14 cellular contexts compared by ENCODE assay signal in genomic region chr3:8606666-8607065, GRCh38. TPM values are rescaled to one million over a fixed set of nuclear protein-coding genes. Genes with fewer than 3 reads are reported as not detected.
A peak's percentile ranks its signal among the peaks of the same experiment; 100 is the strongest.
DNase-seq lines count a peak whose midpoint lies in the region; ATAC-seq, FAIRE-seq and TF ChIP-seq lines count a peak whose summit lies in the region.
"Had no signal": no experiment of that assay in that cellular context is flagged by ENCODE, and none has a peak within 500 bp of the region (broad histone marks: within the 10 kb centered on the region; RNA-seq: fewer than 3 reads in every experiment).

No MANE protein-coding gene starts in this region.

- peak overlapping the region; percentile 11; the same call in 1 of the 2 replicates for H3K9ac ChIP-seq in GM23248

- no peak for TF ChIP-seq CTCF in choroid plexus epithelial cell (conservative IDR thresholded peaks at IDR 0.05; ENCODE audit: low read depth, low read length)

- H3K27me3 ChIP-seq in GM23248 (replicated peaks; ENCODE audit: insufficient read depth), result no peaks in the 10 kb centered on the region
- H3K27me3 ChIP-seq: BLaER1 treated with 17β-estradiol and CSF1 and Interleukin-3, amounts not matched to agents 10 nM and 100 nM had no signal

- whole genome bisulfite sequencing in GM23248 (ENCODE audit: low coverage in 1 of 2, low lambda C conversion rate in 2 of 2, missing lambda C conversion rate in 2 of 2), 2 experiments, result 28 to 35% methylated on average over 5 of the region's 5 CpGs
- WGBS in mesodermal cell (ENCODE audit: insufficient coverage in 2 of 2), 2 experiments, result 47 to 76% methylated on average over 2 to 4 of the region's 5 CpGs

- no peaks in the 10 kb centered on the region for H3K79me2 ChIP-seq in GM23248 (ENCODE audit: insufficient read depth)

- no peak for ATAC-seq in HG02885 (IDR thresholded peaks at IDR 0.05; ENCODE audit: poor library complexity, unreplicated experiment)

- in situ Hi-C loops in GM23248 (cut with MboI), result loop anchor here (5.0 kb wide), 1 partner anchor 164 kb away; no protein-coding TSS in a partner anchor

- H3F3A ChIP-seq in GM23248 (ENCODE audit: insufficient read depth), result no peaks in the 10 kb centered on the region

- H4K20me1 ChIP-seq in GM23248 (ENCODE audit: insufficient read depth), result no peaks in the 10 kb centered on the region
- H4K20me1 ChIP-seq: BLaER1 treated with 17β-estradiol and CSF1 and Interleukin-3, amounts not matched to agents 10 nM and 100 nM had no signal

- peak overlapping the region; percentile 19 for H3K4me2 ChIP-seq in GM23248 (ENCODE audit: unreplicated experiment)
- H3K4me2 ChIP-seq: BLaER1 treated with 17β-estradiol and CSF1 and Interleukin-3, amounts not matched to agents 10 nM and 100 nM had no signal

- no peaks in the 10 kb centered on the region for H3K9me2 ChIP-seq in GM23248 (ENCODE audit: insufficient read depth)

- H3K27ac ChIP-seq in GM23248, result no peak overlapping the region
- H3K27ac ChIP-seq in mesodermal cell (ENCODE audit: low read depth, low read length, severe bottlenecking), result peak overlapping the region; percentile 94
- H3K27ac ChIP-seq: BLaER1 treated with 17β-estradiol and CSF1 and Interleukin-3, amounts not matched to agents 10 nM and 100 nM; SK-N-MC had no signal

- DNase-seq in GM23248, result peak; percentile 47
- DNase-seq in choroid plexus epithelial cell (ENCODE audit: low read depth), result peak; percentile 27
- peak; percentile 53 for DNase-seq in retina
- no peak for DNase-seq in medulla oblongata (ENCODE audit: extremely low spot score)
- no peak for DNase-seq in RCC 7860 (ENCODE audit: low spot score)
- DNase-seq in NCI-H524 treated with DMSO at 0.1 percent for 48 hours (lab: John Stamatoyannopoulos, UW), result no peak
- DNase-seq: NCI-H146, NCI-H2227 treated with DMSO at 0.1 percent for 48 hours, NCI-H526 treated with DMSO at 0.1 percent for 48 hours had no signal

- peaks cover 17% of the 10 kb centered on the region for H3K4me1 ChIP-seq in GM23248 (ENCODE audit: insufficient read depth)
- peaks cover 20% of the 10 kb centered on the region for H3K4me1 ChIP-seq in mesodermal cell (ENCODE audit: control insufficient read depth, insufficient read depth, low read length, poor library complexity, severe bottlenecking)
- H3K4me1 ChIP-seq: HAP-1 had no signal

- H3K36me3 ChIP-seq in GM23248 (ENCODE audit: low read depth) (no peaks in the 10 kb centered on the region), mesodermal cell (ENCODE audit: control insufficient read depth, insufficient read depth, low read length) (no peaks in the 10 kb centered on the region)
- H3K36me3 ChIP-seq: BLaER1 treated with 17β-estradiol and CSF1 and Interleukin-3, amounts not matched to agents 10 nM and 100 nM; HAP-1 had no signal

- H2AFZ ChIP-seq in GM23248, result peak overlapping the region; percentile 7; the same call in 1 of the 2 replicates

- H3K9me3 ChIP-seq in GM23248 (ENCODE audit: low read depth) (no peaks in the 10 kb centered on the region), mesodermal cell (ENCODE audit: control insufficient read depth, low read length) (no peaks in the 10 kb centered on the region)
- H3K9me3 ChIP-seq: HAP-1 had no signal

- no peak overlapping the region for H3K4me3 ChIP-seq in GM23248
- H3K4me3 ChIP-seq in choroid plexus epithelial cell (ENCODE audit: low read depth, low read length), result no peak overlapping the region
- H3K4me3 ChIP-seq in mesodermal cell (ENCODE audit: extremely low read depth, insufficient read depth, low read length, poor library complexity, severe bottlenecking), result no peak overlapping the region
- H3K4me3 ChIP-seq: BLaER1 treated with 17β-estradiol and CSF1 and Interleukin-3, amounts not matched to agents 10 nM and 100 nM; HAP-1; SK-N-MC had no signal

- FAIRE-seq in RCC 7860 (lab: Jason Lieb, UNC), result no peak

RNA-seq across cellular contexts. Expression of gene SSUH2, which starts 37.9 kb away (rescaled TPM):
- 0.13 and 0.76 TPM in 2 replicates for total RNA-seq in GM23248 (2014; rRNA removed; shearing (Covaris generic))
- 0.18 TPM in 1 of 2 replicates, not detected in the other for polyA plus RNA-seq in GM23248 (2016; fragmentation: Nextera tagmentation; extraction: Ambion mirVana)
- 2.2 TPM for polyA plus RNA-seq in mesodermal cell (2013, experiment 1 of 2)
- 1.1 TPM for polyA plus RNA-seq in mesodermal cell (2013, experiment 2 of 2)

Comparison
In these comparisons a context has a peak if more than half of its experiments do, and no peak if none do; other contexts are left out.
1. DNase-seq: peak in GM23248 (single experiment), choroid plexus epithelial cell (single experiment) and retina (single experiment); none in medulla oblongata (single experiment), RCC 7860 (single experiment) and NCI-H524 treated with DMSO at 0.1 percent for 48 hours (single experiment).